ENCODE assay signal across 16 cellular contexts in the genomic region with DNA sequence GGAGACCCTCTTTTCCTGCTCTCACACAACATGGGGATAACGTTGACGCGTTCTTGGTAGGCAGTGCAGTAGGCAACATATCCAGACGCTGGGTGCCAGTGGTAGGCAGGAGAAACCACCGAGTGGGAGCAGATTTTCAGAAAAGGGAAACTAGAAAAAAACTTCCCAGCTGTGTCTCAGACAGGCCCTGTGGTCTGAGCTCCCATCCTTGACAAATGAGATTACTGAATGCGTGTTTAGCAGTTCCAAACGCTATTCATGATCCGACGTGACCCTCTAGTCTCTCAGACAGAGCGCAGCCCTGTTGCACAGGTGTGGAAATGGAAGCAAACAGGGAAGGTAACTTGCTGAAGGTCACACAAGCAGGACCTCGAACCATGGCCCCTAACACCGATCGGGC.
"Had no signal": no experiment of that assay in that cellular context is flagged by ENCODE, and none has a peak within 500 bp of the region (broad histone marks: within the 10 kb centered on the region; RNA-seq: fewer than 3 reads in every experiment).

No MANE protein-coding gene starts in this region.

- H3K36me3 ChIP-seq: adrenal gland, colonic mucosa, gastrocnemius medialis, neural progenitor cell, transverse colon, WERI-Rb-1 had no signal

- H3K4me1 ChIP-seq: adrenal gland, colonic mucosa, gastrocnemius medialis, parathyroid adenoma, transverse colon had no signal

- H3K4me3 Mint-ChIP-seq: neural progenitor cell had no signal

- H3K27ac ChIP-seq: adrenal gland, colonic mucosa, gastrocnemius medialis, neural progenitor cell, parathyroid adenoma, transverse colon, WERI-Rb-1 had no signal

- H3K9ac ChIP-seq: neural progenitor cell, parathyroid adenoma had no signal

- H3K4me2 ChIP-seq: neural progenitor cell had no signal

- H3K9me3 ChIP-seq: adrenal gland, colonic mucosa, gastrocnemius medialis, transverse colon had no signal

- H3K36me3 Mint-ChIP-seq: neural progenitor cell had no signal

- DNase-seq: activated CD4-positive, alpha-beta T cell treated with anti-CD3 and anti-CD28 coated beads for 48 hours; activated CD8-positive, alpha-beta memory T cell treated with anti-CD3 and anti-CD28 coated beads for 24 hours; activated naive CD4-positive, alpha-beta T cell treated with anti-CD3 and anti-CD28 coated beads, Interleukin-2, amount 50 U/mL, for 16 hours; adrenal gland; colonic mucosa; effector CD8-positive, alpha-beta T cell; gastrocnemius medialis; kidney; left ventricle myocardium superior; mesendoderm; stimulated activated CD4-positive, alpha-beta T cell treated with anti-CD3 and anti-CD28 coated beads, Interleukin-15, amount 100 ng/mL, for 24 hours; stimulated activated CD4-positive, alpha-beta T cell treated with anti-CD3 and anti-CD28 coated beads, Interleukin-4, amount 100 ng/mL, for 4 hours; transverse colon; WERI-Rb-1 had no signal

- H3K4me3 ChIP-seq: adrenal gland, colonic mucosa, gastrocnemius medialis, neural progenitor cell, transverse colon had no signal

- H3K27ac Mint-ChIP-seq: neural progenitor cell had no signal

- H3K79me2 ChIP-seq: parathyroid adenoma had no signal

- ATAC-seq: gastrocnemius medialis, left ventricle myocardium superior had no signal

- H3K27me3 ChIP-seq: adrenal gland, colonic mucosa, neural progenitor cell, transverse colon had no signal

- H2AFZ ChIP-seq: neural progenitor cell, parathyroid adenoma had no signal
